Comparison of ENCODE assay signal across 8 cellular contexts in the genomic region with DNA sequence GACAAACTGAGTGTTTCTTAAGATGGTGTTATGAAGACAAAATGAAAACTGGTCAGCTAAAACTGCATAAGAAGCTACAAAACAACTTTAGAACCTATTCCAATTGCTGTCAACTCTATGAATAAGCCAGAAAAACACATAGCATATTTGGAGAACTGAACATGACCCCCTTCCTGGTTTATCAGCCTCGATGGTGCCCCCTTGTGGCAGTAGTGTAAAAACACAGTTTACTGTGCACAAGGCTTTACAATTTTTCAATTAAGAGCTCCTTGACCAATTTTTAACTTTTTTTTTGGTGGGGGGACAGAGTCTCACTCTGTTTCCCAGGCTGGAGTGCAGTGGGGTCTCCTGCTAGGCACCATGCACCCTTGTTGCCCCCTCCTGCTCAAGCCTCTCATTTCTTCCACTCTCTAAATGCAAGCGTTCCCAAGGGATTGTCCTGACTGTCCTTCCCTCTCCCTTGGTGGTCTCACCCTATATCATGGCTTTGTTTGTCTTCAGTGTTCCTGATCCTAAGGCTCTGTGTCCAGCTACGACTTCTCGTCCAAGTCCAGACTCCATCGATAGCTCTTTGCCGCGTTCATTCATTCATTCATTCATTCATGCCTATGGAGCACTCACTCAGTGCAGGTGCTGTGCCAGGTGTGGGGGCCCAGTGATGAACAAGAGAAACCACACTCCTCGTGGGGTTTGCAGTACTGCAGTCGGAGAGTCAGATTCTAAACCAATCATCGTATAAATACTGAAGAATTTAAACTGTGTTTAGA. TPM values are rescaled to one million over a fixed set of nuclear protein-coding genes. Genes with fewer than 3 reads are reported as not detected.
DNase-seq lines count a peak whose midpoint lies in the region; ATAC-seq and FAIRE-seq lines count a peak whose summit lies in the region.

No MANE protein-coding gene starts in this region.

- POLR2A ChIA-PET in activated naive CD8-positive, alpha-beta T cell treated with anti-CD3 and anti-CD28 coated beads, Interleukin-2, amount 10 ng/mL, durations not matched to agents 7 days and 5 days (lab: Charles Lee), result interaction anchor here (1.5 kb wide), 1 partner anchor 17 kb away, joined by 7 read pairs; no protein-coding TSS in a partner anchor

- H3K4me3 Mint-ChIP-seq in activated naive CD8-positive, alpha-beta T cell treated with anti-CD3 and anti-CD28 coated beads, Interleukin-2, amount 10 ng/mL, durations not matched to agents 7 days and 5 days, result no peak overlapping the region

- ATAC-seq in activated naive CD8-positive, alpha-beta T cell treated with anti-CD3 and anti-CD28 coated beads, Interleukin-2, amount 10 ng/mL, durations not matched to agents 7 days and 5 days (ENCODE audit: low read depth), result peak; percentile 49
- ATAC-seq in left ventricle myocardium superior, result peak; percentile 30
- no peak for ATAC-seq in HG03159 (IDR thresholded peaks at IDR 0.05; ENCODE audit: unreplicated experiment)
- ATAC-seq in GM19397 (IDR thresholded peaks at IDR 0.05; ENCODE audit: unreplicated experiment), result no peak

- peaks cover 21% of the 10 kb centered on the region for H3K4me1 Mint-ChIP-seq in activated naive CD8-positive, alpha-beta T cell treated with anti-CD3 and anti-CD28 coated beads, Interleukin-2, amount 10 ng/mL, durations not matched to agents 7 days and 5 days

- peaks cover 3% of the 10 kb centered on the region for H3K27me3 Mint-ChIP-seq in activated naive CD8-positive, alpha-beta T cell treated with anti-CD3 and anti-CD28 coated beads, Interleukin-2, amount 10 ng/mL, durations not matched to agents 7 days and 5 days

- no peaks in the 10 kb centered on the region for H3K9me3 Mint-ChIP-seq in activated naive CD8-positive, alpha-beta T cell treated with anti-CD3 and anti-CD28 coated beads, Interleukin-2, amount 10 ng/mL, durations not matched to agents 7 days and 5 days

- FAIRE-seq in G401.6 (lab: Jason Lieb, UNC), result peak; percentile 94

- intact Hi-C loops in left ventricle myocardium superior (cut with micrococcal nuclease), result no loop called here

- peak; percentile 47 for DNase-seq in NCI-H1105 (lab: John Stamatoyannopoulos, UW)
- peak; percentile 49 to 75 for DNase-seq in SW 1271 (lab: John Stamatoyannopoulos, UW)
- peak; percentile 64 for DNase-seq in activated naive CD8-positive, alpha-beta T cell treated with anti-CD3 and anti-CD28 coated beads, Interleukin-2, amount 10 ng/mL, durations not matched to agents 7 days and 5 days
- no peak for DNase-seq in left ventricle myocardium superior
- DNase-seq in smooth muscle cell of the brain vasculature (ENCODE audit: low read depth, low spot score), result peak; percentile 61

- peaks cover 16% of the 10 kb centered on the region for H3K36me3 Mint-ChIP-seq in activated naive CD8-positive, alpha-beta T cell treated with anti-CD3 and anti-CD28 coated beads, Interleukin-2, amount 10 ng/mL, durations not matched to agents 7 days and 5 days

- H3K27ac Mint-ChIP-seq in activated naive CD8-positive, alpha-beta T cell treated with anti-CD3 and anti-CD28 coated beads, Interleukin-2, amount 10 ng/mL, durations not matched to agents 7 days and 5 days, result peak overlapping the region; percentile 60

RNA-seq across cellular contexts. Expression of a gene that starts 7.5 kb away (rescaled TPM):
- total RNA-seq in activated naive CD8-positive, alpha-beta T cell treated with anti-CD3 and anti-CD28 coated beads, Interleukin-2, amount 10 ng/mL, durations not matched to agents 7 days and 5 days, result 100 to 1,000 TPM; 682 to 723 TPM
- 1,209 TPM for total RNA-seq in left ventricle myocardium superior

RNA-seq across cellular contexts. Expression of a gene that starts 16.0 kb away (rescaled TPM):
- total RNA-seq in activated naive CD8-positive, alpha-beta T cell treated with anti-CD3 and anti-CD28 coated beads, Interleukin-2, amount 10 ng/mL, durations not matched to agents 7 days and 5 days, result not detected
- not detected for total RNA-seq in left ventricle myocardium superior

RNA-seq across cellular contexts. Expression of a gene that starts 38.3 kb away (rescaled TPM):
- under 1 TPM in 1 of 2 experiments, not detected in 1; 0.14 TPM for total RNA-seq in activated naive CD8-positive, alpha-beta T cell treated with anti-CD3 and anti-CD28 coated beads, Interleukin-2, amount 10 ng/mL, durations not matched to agents 7 days and 5 days
- not detected for total RNA-seq in left ventricle myocardium superior

Comparison
In these comparisons a context has a peak if more than half of its experiments do, and no peak if none do; other contexts are left out.
1. ATAC-seq: peak in activated naive CD8-positive, alpha-beta T cell treated with anti-CD3 and anti-CD28 coated beads, Interleukin-2, amount 10 ng/mL, durations not matched to agents 7 days and 5 days (single experiment) and left ventricle myocardium superior (single experiment); none in HG03159 (single experiment) and GM19397 (single experiment).